15 cellular contexts compared by ENCODE assay signal in genomic region chr12:114671321-114671663, GRCh38. TPM values are rescaled to one million over a fixed set of nuclear protein-coding genes. Genes with fewer than 3 reads are reported as not detected.
A peak's percentile ranks its signal among the peaks of the same experiment; 100 is the strongest.
DNase-seq lines count a peak whose midpoint lies in the region; ATAC-seq and TF ChIP-seq lines count a peak whose summit lies in the region.
"Had no signal": no experiment of that assay in that cellular context is flagged by ENCODE, and none has a peak within 500 bp of the region (broad histone marks: within the 10 kb centered on the region; RNA-seq: fewer than 3 reads in every experiment).

No MANE protein-coding gene starts in this region.

- H3K4me1 Mint-ChIP-seq in nephron: peaks cover 79% of the 10 kb centered on the region

- peaks cover 38% of the 10 kb centered on the region for H3K36me3 Mint-ChIP-seq in nephron (ENCODE audit: low read depth)

- H3K27ac ChIP-seq in heart right ventricle (peak overlapping the region in 6 of 10 donors; percentile 5 to 55 (median 39)), coronary artery (peak overlapping the region; percentile 46 to 66), vagina (peak overlapping the region; percentile 99)
- H3K27ac ChIP-seq: A549, brain microvascular endothelial cell had no signal

- H3K27me3 ChIP-seq in heart right ventricle (peaks cover 6 to 91% (median 29%) of the 10 kb centered on the region in 7 donors), vagina (no peaks in the 10 kb centered on the region)

- peaks cover 87% of the 10 kb centered on the region for H3K27me3 Mint-ChIP-seq in nephron (ENCODE audit: low read depth)

- DNase-seq in heart right ventricle (no peak), left cardiac atrium (no peak), coronary artery (ENCODE audit: low spot score) (no peak), vagina (ENCODE audit: extremely low spot score in 2 of 2) (peak in 1 of 2 donors; percentile 82), NCI-H2171 treated with DMSO at 0.1 percent for 48 hours (lab: John Stamatoyannopoulos, UW) (no peak)
- no peak for DNase-seq in activated CD8-positive, alpha-beta memory T cell treated with anti-CD3 and anti-CD28 coated beads, Interleukin-2, amount 50 U/mL, for 4 hours
- DNase-seq: activated gamma-delta T cell, brain microvascular endothelial cell, NCI-H345, OCI-M1, posterior cingulate gyrus had no signal

- intact Hi-C loops in heart right ventricle (cut with DNase I) (loop anchor here in 2 of 10 donors (5.0 to 10.0 kb wide), 2 partner anchors 954 to 961 kb away; no protein-coding TSS in a partner anchor), left cardiac atrium (cut with DNase I) (no loop called here), vagina (cut with DNase I) (no loop called here)

- WGBS in heart right ventricle, 2 donors: 55% methylated on average over 8 of the region's 8 CpGs

- H3K4me3 Mint-ChIP-seq in nephron: peak overlapping the region; percentile 73 to 85 (median 77)

- peak overlapping the region; percentile 91 to 95 (median 93) for H3K27ac Mint-ChIP-seq in nephron

- H3K36me3 ChIP-seq in heart right ventricle (peaks cover 0 to 56% (median 13%) of the 10 kb centered on the region in 9 donors), vagina (peaks cover 0 to 17% of the 10 kb centered on the region in 2 donors)

- no peaks in the 10 kb centered on the region for H3K9me3 ChIP-seq in heart right ventricle
- no peaks in the 10 kb centered on the region for H3K9me3 ChIP-seq in vagina
- H3K9me3 ChIP-seq: A549 had no signal

- no peaks in the 10 kb centered on the region for H3K9me3 Mint-ChIP-seq in nephron

- H3K4me3 ChIP-seq in heart right ventricle: peak overlapping the region in 2 of 10 donors; percentile 22 to 27
- peak overlapping the region; percentile 47 for H3K4me3 ChIP-seq in coronary artery
- peak overlapping the region; percentile 54 to 90 for H3K4me3 ChIP-seq in vagina
- H3K4me3 ChIP-seq: A549 had no signal

- no peak for TF ChIP-seq CTCF in heart right ventricle (IDR thresholded peaks at IDR 0.05)
- TF ChIP-seq CTCF in coronary artery (IDR thresholded peaks at IDR 0.05): no peak
- TF ChIP-seq CTCF in nephron (IDR thresholded peaks at IDR 0.05; ENCODE audit: unreplicated experiment in 3 of 3): no peak
- no peak for TF ChIP-seq CTCF in vagina (IDR thresholded peaks at IDR 0.05)

- ATAC-seq in heart right ventricle: no peak
- ATAC-seq in left cardiac atrium: no peak
- no peak for ATAC-seq in SK-N-SH treated with all-trans-retinoic acid at 6 μM for 48 hours
- ATAC-seq: A549 had no signal

- H3K4me1 ChIP-seq in heart right ventricle: peaks cover 2 to 43% (median 19%) of the 10 kb centered on the region in 9 donors
- peaks cover 60% of the 10 kb centered on the region for H3K4me1 ChIP-seq in vagina

- TF ChIP-seq POLR2A in vagina (IDR thresholded peaks at IDR 0.05): no peak

TF ChIP-seq in SK-N-SH treated with all-trans-retinoic acid at 6 μM for 48 hours, 23 proteins besides CTCF, POLR2A, EP300 and RAD21:
- TF ChIP-seq PPARA (CRISPR knock-in tag; IDR thresholded peaks at IDR 0.05; ENCODE audit: borderline replicate concordance) (no peak), ZNF8 (CRISPR knock-in tag; IDR thresholded peaks at IDR 0.05) (no peak), ZC3H10 (CRISPR knock-in tag; IDR thresholded peaks at IDR 0.05) (no peak), TOX (CRISPR knock-in tag; IDR thresholded peaks at IDR 0.05; ENCODE audit: borderline replicate concordance) (no peak), TCF4 (CRISPR knock-in tag; IDR thresholded peaks at IDR 0.05; ENCODE audit: borderline replicate concordance) (no peak), RARB (CRISPR knock-in tag; IDR thresholded peaks at IDR 0.05) (no peak), PATZ1 (CRISPR knock-in tag; IDR thresholded peaks at IDR 0.05; ENCODE audit: borderline replicate concordance) (no peak), TSHZ2 (CRISPR knock-in tag; IDR thresholded peaks at IDR 0.05) (no peak)

RNA-seq across cellular contexts. Expression of gene TBX3, which starts 12.7 kb away (rescaled TPM):
- total RNA-seq in heart right ventricle (10 to 100 TPM in 6 of 10 donors, 1 to 10 TPM in 4; 4.0 to 32.4 (median 11.4) TPM), left cardiac atrium (10 to 100 TPM in 1 of 2 donors, 1 to 10 TPM in 1; 7.7 to 14.3 TPM), vagina (57.0 TPM)
- polyA plus RNA-seq in heart right ventricle: 10 to 100 TPM in 1 of 2 donors, 1 to 10 TPM in 1; 9.7 to 20.9 TPM
- total RNA-seq: activated CD8-positive, alpha-beta memory T cell treated with anti-CD3 and anti-CD28 coated beads for 36 hours had no signal

Comparison
In these comparisons a context has a peak if more than half of its experiments do, and no peak if none do; other contexts are left out.
1. H3K27ac ChIP-seq: peak in every context shown above with its lines; median percentile 99 in vagina; 56 in coronary artery; 39 in heart right ventricle.